In the genomic region with DNA sequence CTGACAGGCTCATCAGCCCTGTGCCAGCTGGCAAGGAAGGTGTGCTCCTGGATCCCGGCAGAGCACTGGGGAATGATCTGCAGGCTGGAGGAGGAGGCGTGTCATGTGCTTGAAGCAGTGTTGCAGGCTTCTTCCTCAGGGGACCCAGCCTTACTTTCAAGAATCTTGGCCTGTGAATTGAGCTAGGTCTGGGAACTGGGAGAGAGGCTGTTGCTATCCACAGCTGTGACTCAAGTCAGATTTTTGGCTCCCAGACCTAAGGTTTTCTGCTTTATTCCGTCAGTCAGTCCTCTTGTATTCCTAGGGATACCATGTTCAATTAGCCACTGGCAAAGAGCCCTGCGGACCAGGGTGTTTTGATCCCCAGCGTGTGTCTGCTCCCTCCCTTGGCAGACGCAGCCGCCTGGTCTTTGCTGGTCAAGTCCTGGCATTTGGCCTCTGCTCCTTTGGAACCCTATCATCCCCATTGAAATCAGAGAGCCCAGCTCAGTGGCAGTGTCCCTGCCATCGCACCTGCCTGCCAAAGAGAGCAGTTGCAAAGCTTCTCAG, we compare ENCODE assay signal across 14 cellular contexts. TPM values are rescaled to one million over a fixed set of nuclear protein-coding genes. Genes with fewer than 3 reads are reported as not detected.
DNase-seq lines count a peak whose midpoint lies in the region; ATAC-seq and TF ChIP-seq lines count a peak whose summit lies in the region.
"Had no signal": no experiment of that assay in that cellular context is flagged by ENCODE, and none has a peak within 500 bp of the region (broad histone marks: within the 10 kb centered on the region; RNA-seq: fewer than 3 reads in every experiment).

No MANE protein-coding gene starts in this region.

- intact Hi-C loops in left ventricle myocardium inferior (cut with micrococcal nuclease) (no loop called here), sigmoid colon (cut with DNase I) (no loop called here)

- TF ChIP-seq CTCF in astrocyte of the cerebellum (IDR thresholded peaks at IDR 0.05; ENCODE audit: low read depth, low read length, missing control alignments) (no peak), left ventricle myocardium inferior (IDR thresholded peaks at IDR 0.05; ENCODE audit: borderline replicate concordance) (no peak), sigmoid colon (IDR thresholded peaks at IDR 0.05) (no peak)

- WGBS in sigmoid colon, 2 donors = 72% methylated on average over 8 of the region's 8 CpGs

- H3K4me3 ChIP-seq in astrocyte of the cerebellum (ENCODE audit: low read depth, low read length) (no peak overlapping the region), left ventricle myocardium inferior (peak overlapping the region; percentile 27), sigmoid colon (no peak overlapping the region)

- peak; percentile 10 for DNase-seq in G401 (ENCODE audit: low spot score)
- DNase-seq in astrocyte of the cerebellum (ENCODE audit: low read depth) = peak; percentile 87
- DNase-seq in left ventricle myocardium inferior = peak; percentile 67
- DNase-seq in sigmoid colon = peak; percentile 90
- DNase-seq in DMS114 treated with DMSO at 0.1 percent for 48 hours (lab: John Stamatoyannopoulos, UW; ENCODE audit: unreplicated experiment) = no peak
- DNase-seq in stimulated activated CD4-positive, alpha-beta T cell treated with anti-CD3 and anti-CD28 coated beads, Interleukin-2, amount 100 ng/mL, for 48 hours = no peak
- DNase-seq in cerebellar cortex (ENCODE audit: low spot score) = no peak
- DNase-seq: activated CD4-positive, alpha-beta T cell treated with anti-CD3 and anti-CD28 coated beads, Interleukin-2, amount 10 ng/mL, durations not matched to agents 24 days and 14 days; activated naive CD4-positive, alpha-beta T cell treated with Interleukin-2 at 50 U/mL for 16 hours; CD8-positive, alpha-beta T cell; NCI-H1105 treated with DMSO at 0.1 percent for 48 hours; stimulated activated CD4-positive, alpha-beta T cell treated with anti-CD3 and anti-CD28 coated beads, Interleukin-4, amount 100 ng/mL, for 4 hours; T-helper 1 cell had no signal

- H3K9me3 ChIP-seq in left ventricle myocardium inferior (replicated peaks) (peaks cover 19% of the 10 kb centered on the region), sigmoid colon (no peaks in the 10 kb centered on the region)

- no peak for TF ChIP-seq EP300 in sigmoid colon (IDR thresholded peaks at IDR 0.05)

- no peaks in the 10 kb centered on the region for H3K36me3 ChIP-seq in left ventricle myocardium inferior
- H3K36me3 ChIP-seq in sigmoid colon = no peaks in the 10 kb centered on the region

- no peak for ATAC-seq in GM21515 (IDR thresholded peaks at IDR 0.05; ENCODE audit: unreplicated experiment)
- ATAC-seq: CD8-positive, alpha-beta T cell had no signal

- TF ChIP-seq POLR2A in sigmoid colon (IDR thresholded peaks at IDR 0.05) = no peak

- H3K27me3 ChIP-seq in left ventricle myocardium inferior (ENCODE audit: low read depth) = peaks cover 3% of the 10 kb centered on the region
- no peaks in the 10 kb centered on the region for H3K27me3 ChIP-seq in sigmoid colon

- in situ Hi-C loops in G401 (cut with HindIII; ENCODE audit: low sequenced_read_pairs) = no loop called here
- in situ Hi-C loops in astrocyte of the cerebellum (cut with HindIII; ENCODE audit: low sequenced_read_pairs) = no loop called here

- H3K4me1 ChIP-seq in left ventricle myocardium inferior (peaks cover 26% of the 10 kb centered on the region), sigmoid colon (peaks cover 0 to 21% (median 15%) of the 10 kb centered on the region in 4 donors)

- H3K27ac ChIP-seq in left ventricle myocardium inferior (replicated peaks) (peak overlapping the region; percentile 75), sigmoid colon (peak overlapping the region; percentile 3 to 66 (median 44))

RNA-seq across cellular contexts. Expression of a gene that starts 32.4 kb away (rescaled TPM):
- total RNA-seq in G401 (2014; rRNA removed; shearing (Covaris generic)) = 27.7 and 41.5 TPM in 2 replicates
- total RNA-seq in left ventricle myocardium inferior = 52.6 TPM
- total RNA-seq in sigmoid colon = 10 to 100 TPM; 13.6 to 36.0 (median 15.3) TPM
- polyA plus RNA-seq in sigmoid colon = 10 to 100 TPM in 1 of 3 donors, 1 to 10 TPM in 2; 3.5 to 20.2 (median 6.0) TPM

Comparison
In these comparisons a context has a peak if more than half of its experiments do, and no peak if none do; other contexts are left out.
1. DNase-seq: peak in G401 (single experiment), astrocyte of the cerebellum (single experiment), left ventricle myocardium inferior (single experiment) and sigmoid colon (single experiment); none in DMS114 treated with DMSO at 0.1 percent for 48 hours (single experiment), stimulated activated CD4-positive, alpha-beta T cell treated with anti-CD3 and anti-CD28 coated beads, Interleukin-2, amount 100 ng/mL, for 48 hours (0 of 2) and cerebellar cortex (single experiment).